ENCODE assay signal across 10 cellular contexts in genomic region chr1:50109647-50110075, GRCh38. TPM values are rescaled to one million over a fixed set of nuclear protein-coding genes. Genes with fewer than 3 reads are reported as not detected.
DNase-seq lines count a peak whose midpoint lies in the region; ATAC-seq lines count a peak whose summit lies in the region.
"Had no signal": no experiment of that assay in that cellular context is flagged by ENCODE, and none has a peak within 500 bp of the region (broad histone marks: within the 10 kb centered on the region; RNA-seq: fewer than 3 reads in every experiment).

No MANE protein-coding gene starts in this region.

- H3K27me3 Mint-ChIP-seq in activated T-cell treated with anti-CD3 and anti-CD28 coated beads, Interleukin-2, amount 50 U/mL, for 24 hours = peaks cover 67% of the 10 kb centered on the region
- H3K27me3 Mint-ChIP-seq in stimulated activated naive B cell treated with anti-CD40 and anti-IgM and Interleukin-4, amounts not matched to agents 10 μg/mL and 1 μg/mL and 100 μg/mL, for 72 hours = peaks cover 36 to 64% of the 10 kb centered on the region in 2 donors

- no peaks in the 10 kb centered on the region for H3K9me3 Mint-ChIP-seq in activated T-cell treated with anti-CD3 and anti-CD28 coated beads, Interleukin-2, amount 50 U/mL, for 24 hours
- no peaks in the 10 kb centered on the region for H3K9me3 Mint-ChIP-seq in stimulated activated naive B cell treated with anti-CD40 and anti-IgM and Interleukin-4, amounts not matched to agents 10 μg/mL and 1 μg/mL and 100 μg/mL, for 72 hours

- H3K4me1 Mint-ChIP-seq in activated T-cell treated with anti-CD3 and anti-CD28 coated beads, Interleukin-2, amount 50 U/mL, for 24 hours (ENCODE audit: low read depth) = peaks cover 18% of the 10 kb centered on the region
- peaks cover 12 to 23% of the 10 kb centered on the region in 2 donors for H3K4me1 Mint-ChIP-seq in stimulated activated naive B cell treated with anti-CD40 and anti-IgM and Interleukin-4, amounts not matched to agents 10 μg/mL and 1 μg/mL and 100 μg/mL, for 72 hours

- no peak overlapping the region for H3K27ac Mint-ChIP-seq in activated T-cell treated with anti-CD3 and anti-CD28 coated beads, Interleukin-2, amount 50 U/mL, for 24 hours
- peak overlapping the region; percentile 28 for H3K27ac Mint-ChIP-seq in stimulated activated naive B cell treated with anti-CD40 and anti-IgM and Interleukin-4, amounts not matched to agents 10 μg/mL and 1 μg/mL and 100 μg/mL, for 72 hours

- peak overlapping the region; percentile 51 for H3K4me3 Mint-ChIP-seq in activated T-cell treated with anti-CD3 and anti-CD28 coated beads, Interleukin-2, amount 50 U/mL, for 24 hours
- peak overlapping the region; percentile 72 to 75 for H3K4me3 Mint-ChIP-seq in stimulated activated naive B cell treated with anti-CD40 and anti-IgM and Interleukin-4, amounts not matched to agents 10 μg/mL and 1 μg/mL and 100 μg/mL, for 72 hours

- no peaks in the 10 kb centered on the region for H3K36me3 Mint-ChIP-seq in activated T-cell treated with anti-CD3 and anti-CD28 coated beads, Interleukin-2, amount 50 U/mL, for 24 hours (ENCODE audit: low read depth)
- H3K36me3 Mint-ChIP-seq in stimulated activated naive B cell treated with anti-CD40 and anti-IgM and Interleukin-4, amounts not matched to agents 10 μg/mL and 1 μg/mL and 100 μg/mL, for 72 hours = no peaks in the 10 kb centered on the region

- peak; percentile 69 to 77 for ATAC-seq in stimulated activated naive B cell treated with anti-CD40 and anti-IgM and Interleukin-4, amounts not matched to agents 10 μg/mL and 1 μg/mL and 100 μg/mL, for 72 hours (replicated peaks)
- ATAC-seq in HG03432 (IDR thresholded peaks at IDR 0.05; ENCODE audit: unreplicated experiment) = no peak
- no peak for ATAC-seq in HG03175 (IDR thresholded peaks at IDR 0.05; ENCODE audit: unreplicated experiment)
- ATAC-seq: K562 had no signal

- no peak for DNase-seq in activated T-cell treated with anti-CD3 and anti-CD28 coated beads, Interleukin-2, amount 50 U/mL, for 24 hours
- DNase-seq in activated T-cell treated with anti-CD3 and anti-CD28 coated beads, Interleukin-2, amount 50 U/mL, for 48 hours = no peak
- DNase-seq in NCI-H2227 (lab: John Stamatoyannopoulos, UW; ENCODE audit: unreplicated experiment) (peak; percentile 65), cerebellum (ENCODE audit: low spot score) (peak; percentile 17), NK-92 (lab: John Stamatoyannopoulos, UW; ENCODE audit: unreplicated experiment) (no peak)
- DNase-seq in stimulated activated naive B cell treated with anti-CD40 and anti-IgM and Interleukin-4, amounts not matched to agents 10 μg/mL and 1 μg/mL and 100 μg/mL, for 72 hours = no peak
- DNase-seq: thyroid gland had no signal

RNA-seq across cellular contexts. Expression of gene ELAVL4, which starts 0.9 kb away (rescaled TPM):
- total RNA-seq in cerebellum = 78.6 TPM
- total RNA-seq: K562, thyroid gland had no signal

Comparison
In these comparisons a context has a peak if more than half of its experiments do, and no peak if none do; other contexts are left out.
1. DNase-seq: peak in NCI-H2227 (single experiment) and cerebellum (single experiment); none in activated T-cell treated with anti-CD3 and anti-CD28 coated beads, Interleukin-2, amount 50 U/mL, for 24 hours (single experiment), activated T-cell treated with anti-CD3 and anti-CD28 coated beads, Interleukin-2, amount 50 U/mL, for 48 hours (0 of 2), stimulated activated naive B cell treated with anti-CD40 and anti-IgM and Interleukin-4, amounts not matched to agents 10 μg/mL and 1 μg/mL and 100 μg/mL, for 72 hours (single experiment) and NK-92 (single experiment).
2. ATAC-seq: peak in stimulated activated naive B cell treated with anti-CD40 and anti-IgM and Interleukin-4, amounts not matched to agents 10 μg/mL and 1 μg/mL and 100 μg/mL, for 72 hours (2 of 2); none in HG03432 (single experiment) and HG03175 (single experiment).